ENCODE assay signal across 8 cellular contexts in genomic region chr17:17028059-17028877, GRCh38. TPM values are rescaled to one million over a fixed set of nuclear protein-coding genes. Genes with fewer than 3 reads are reported as not detected.
DNase-seq lines count a peak whose midpoint lies in the region; ATAC-seq, FAIRE-seq and TF ChIP-seq lines count a peak whose summit lies in the region.

No MANE protein-coding gene starts in this region.

- no peaks in the 10 kb centered on the region for H3K9me3 ChIP-seq in A549
- no peaks in the 10 kb centered on the region for H3K9me3 ChIP-seq in right lobe of liver

- H3K9me3 Mint-ChIP-seq in chondrocyte (ENCODE audit: low read depth) = no peaks in the 10 kb centered on the region

- TF ChIP-seq EP300 in A549 (IDR thresholded peaks at IDR 0.05) = peak; percentile 74 to 83; a peak in 3 of 5 replicates

- H3K4me1 Mint-ChIP-seq in chondrocyte (ENCODE audit: low read depth) = peaks cover 61% of the 10 kb centered on the region

- H3K4me3 Mint-ChIP-seq in chondrocyte (ENCODE audit: unreplicated experiment) = no peak overlapping the region

- no peaks in the 10 kb centered on the region for H3K27me3 ChIP-seq in right lobe of liver

- H3K4me2 ChIP-seq in A549 = peak overlapping the region; percentile 90

- H3K4me3 ChIP-seq in A549 (peak overlapping the region; percentile 29), right lobe of liver (no peak overlapping the region)

- CTCF ChIA-PET in A549 (lab: Yijun Ruan, JAX) = interaction anchor here (0.7 to 3.3 kb wide), 14 partner anchors 9 to 908 kb away, joined by 3 to 13 read pairs (median 4); no protein-coding TSS in a partner anchor

- POLR2A ChIA-PET in A549 (lab: Yijun Ruan, JAX) = interaction anchor here (0.7 to 2.2 kb wide), 7 partner anchors 9 to 56 kb away, joined by 3 to 19 read pairs (median 4); partner anchors contain the start of gene MPRIP

- H3K4me1 ChIP-seq in A549 (peaks cover 89% of the 10 kb centered on the region), right lobe of liver (peaks cover 0 to 10% (median 7%) of the 10 kb centered on the region in 4 donors)

- DNase-seq in A549 (ENCODE audit: low read depth in 1 of 2, low spot score in 1 of 2) (peak; percentile 99 to 100), M059J (ENCODE audit: low read depth) (peak; percentile 92), chondrocyte (ENCODE audit: low spot score) (peak; percentile 91), right lobe of liver (peak in 1 of 3 donors; percentile 62), NCI-H2081 (lab: John Stamatoyannopoulos, UW) (no peak), NOMO-1 (lab: John Stamatoyannopoulos, UW; ENCODE audit: unreplicated experiment in 2 of 2) (no peak), GM19240 (ENCODE audit: insufficient read length, low spot score) (no peak)

- intact Hi-C loops in right lobe of liver (cut with DNase I) = no loop called here

- H3K27me3 Mint-ChIP-seq in chondrocyte (ENCODE audit: low read depth) = no peaks in the 10 kb centered on the region

- H3K27ac ChIP-seq in A549 (peak overlapping the region; percentile 94 to 98), right lobe of liver (no peak overlapping the region)

- ATAC-seq in A549 (peak; percentile 90 to 94), right lobe of liver (peak in 3 of 4 donors; percentile 42 to 43 (median 42)), GM19467 (IDR thresholded peaks at IDR 0.05; ENCODE audit: unreplicated experiment) (no peak)

- TF ChIP-seq POLR2A in A549 (IDR thresholded peaks at IDR 0.05; ENCODE audit: low read length) = peak; percentile 63
- TF ChIP-seq POLR2A in right lobe of liver (IDR thresholded peaks at IDR 0.05) = no peak

- TF ChIP-seq CTCF in A549 (IDR thresholded peaks at IDR 0.05) (no peak), chondrocyte (IDR thresholded peaks at IDR 0.05) (no peak), right lobe of liver (IDR thresholded peaks at IDR 0.05) (no peak)

- H3K36me3 Mint-ChIP-seq in chondrocyte (ENCODE audit: low read depth) = no peaks in the 10 kb centered on the region

- peak; percentile 100 for FAIRE-seq in A549 (lab: Jason Lieb, UNC)

- peak; percentile 11 to 43; a peak in 3 of 5 replicates for TF ChIP-seq RAD21 in A549 (conservative IDR thresholded peaks at IDR 0.05 in 1 of 2, IDR thresholded peaks at IDR 0.05 in 1 of 2)

- peak overlapping the region; percentile 74 for H3K27ac Mint-ChIP-seq in chondrocyte (ENCODE audit: unreplicated experiment)

- H3K36me3 ChIP-seq in right lobe of liver = no peaks in the 10 kb centered on the region

- WGBS in A549 (ENCODE audit: missing lambda C conversion rate) = 6% methylated on average over 11 of the region's 12 CpGs
- 75% methylated on average over 2 of the region's 12 CpGs for WGBS in right lobe of liver (ENCODE audit: insufficient coverage, low coverage, low lambda C conversion rate, missing lambda C conversion rate)

TF ChIP-seq in A549, 52 proteins besides CTCF, POLR2A, EP300 and RAD21 (continues in another document):
- TF ChIP-seq KDM1A (IDR thresholded peaks at IDR 0.05; ENCODE audit: low read depth) (no peak), HMGXB4 (CRISPR knock-in tag; IDR thresholded peaks at IDR 0.05; ENCODE audit: borderline replicate concordance) (no peak), RCOR1 (IDR thresholded peaks at IDR 0.05; ENCODE audit: low read depth, low read length) (no peak), BCL3 (IDR thresholded peaks at IDR 0.05) (peak; percentile 33; the same call in 1 of the 3 replicates), HOXA7 (CRISPR knock-in tag; IDR thresholded peaks at IDR 0.05) (no peak; the same call in 1 of the 2 replicates), TFCP2L1 (CRISPR knock-in tag; IDR thresholded peaks at IDR 0.05) (peak; percentile 28; the same call in 1 of the 2 replicates), JUN (IDR thresholded peaks at IDR 0.05) (peak; percentile 81 to 84), BHLHE40 (IDR thresholded peaks at IDR 0.05; ENCODE audit: low read depth, low read length) (no peak), FOXS1 (CRISPR knock-in tag; IDR thresholded peaks at IDR 0.05) (peak; percentile 67; the same call in 1 of the 2 replicates), MAX (IDR thresholded peaks at IDR 0.05) (peak; percentile 98), E2F6 (IDR thresholded peaks at IDR 0.05; ENCODE audit: borderline replicate concordance, low read depth) (peak; percentile 74), FOSB (CRISPR knock-in tag; IDR thresholded peaks at IDR 0.05) (0 out of 2 replicates have a peak, but pooled peaks have one; percentile 11), ZC3H11A (IDR thresholded peaks at IDR 0.05) (no peak), ZSCAN20 (CRISPR knock-in tag; IDR thresholded peaks at IDR 0.05) (peak; percentile 76; the same call in 1 of the 2 replicates), CHD2 (IDR thresholded peaks at IDR 0.05; ENCODE audit: low read length, partially characterized antibody) (no peak), EHMT2 (IDR thresholded peaks at IDR 0.05; ENCODE audit: low read depth) (no peak), ZFP36 (IDR thresholded peaks at IDR 0.05; ENCODE audit: borderline replicate concordance, partially characterized antibody) (no peak), SMC3 (IDR thresholded peaks at IDR 0.05) (peak; percentile 46), RFX5 (IDR thresholded peaks at IDR 0.05) (no peak), ZNF302 (CRISPR knock-in tag; IDR thresholded peaks at IDR 0.05) (peak; percentile 75; the same call in 1 of the 2 replicates), ATOH8 (CRISPR knock-in tag; IDR thresholded peaks at IDR 0.05; ENCODE audit: low read depth) (peak; percentile 84; the same call in 1 of the 2 replicates), NPAS2 (CRISPR knock-in tag; IDR thresholded peaks at IDR 0.05; ENCODE audit: borderline replicate concordance) (no peak), FOSL2 (IDR thresholded peaks at IDR 0.05) (no peak), FOSL2 (CRISPR knock-in tag; IDR thresholded peaks at IDR 0.05) (peak; percentile 82), GATA3 (IDR thresholded peaks at IDR 0.05; ENCODE audit: borderline replicate concordance) (peak; percentile 79), CBX8 (IDR thresholded peaks at IDR 0.05) (no peak), NFE2L2 (conservative IDR thresholded peaks at IDR 0.05; ENCODE audit: low read length) (no peak; the same call in 1 of the 2 replicates)

RNA-seq across cellular contexts. Expression of gene MPRIP, which starts 14.0 kb away (rescaled TPM):
- polyA plus RNA-seq in A549 (2011; rRNA removed) (147 and 200 TPM in 2 replicates), A549 (2017; fragmentation: RNase III; extraction: RNeasy Plus Mini Kit Qiagen cat#74134 plus additional on column Dnase treatment) (192 to 240 TPM (median 228 TPM) in 3 replicates)
- 170 and 183 TPM in 2 replicates for polyA plus RNA-seq in A549 (2012; cell fraction: cytosol; rRNA removed)
- polyA plus RNA-seq in A549 (2012; cell fraction: nucleus; rRNA removed) = 347 and 385 TPM in 2 replicates
- polyA minus RNA-seq in A549 (2011; rRNA and poly(A)+ RNA removed) = 215 and 250 TPM in 2 replicates
- total RNA-seq in M059J (2014; rRNA removed; shearing (Covaris generic)) = 78.2 and 127 TPM in 2 replicates
- total RNA-seq in chondrocyte (197 to 352 TPM (median 345 TPM) in 3 replicates), right lobe of liver (10 to 100 TPM; 39.0 to 97.6 (median 76.7) TPM)

RNA-seq across cellular contexts. Expression of gene TNFRSF13B, which starts 56.4 kb away (rescaled TPM):
- not detected in 2 replicates for polyA plus RNA-seq in A549 (2011; rRNA removed)
- not detected in 2 replicates for polyA plus RNA-seq in A549 (2012; cell fraction: cytosol; rRNA removed)
- polyA plus RNA-seq in A549 (2012; cell fraction: nucleus; rRNA removed) = not detected in 2 replicates
- not detected in 3 replicates for polyA plus RNA-seq in A549 (2017; fragmentation: RNase III; extraction: RNeasy Plus Mini Kit Qiagen cat#74134 plus additional on column Dnase treatment)
- not detected in 2 replicates for polyA minus RNA-seq in A549 (2011; rRNA and poly(A)+ RNA removed)
- total RNA-seq in M059J (2014; rRNA removed; shearing (Covaris generic)) = not detected in 2 replicates
- total RNA-seq in chondrocyte = not detected in 3 replicates
- under 1 TPM in 1 of 6 experiments, not detected in 5; 0.44 TPM for total RNA-seq in right lobe of liver

Comparison
In these comparisons a context has a peak if more than half of its experiments do, and no peak if none do; other contexts are left out.
1. DNase-seq: peak in A549 (2 of 2), M059J (single experiment) and chondrocyte (single experiment); none in NCI-H2081 (0 of 2), NOMO-1 (0 of 2) and GM19240 (single experiment).
2. H3K27ac ChIP-seq: peak in A549 (2 of 2); none in right lobe of liver (0 of 3).